ENCODE assay signal across 23 cellular contexts in genomic region chr14:103360548-103360947, GRCh38. TPM values are rescaled to one million over a fixed set of nuclear protein-coding genes. Genes with fewer than 3 reads are reported as not detected.
DNase-seq lines count a peak whose midpoint lies in the region; TF ChIP-seq lines count a peak whose summit lies in the region.
"Had no signal": no experiment of that assay in that cellular context is flagged by ENCODE, and none has a peak within 500 bp of the region (broad histone marks: within the 10 kb centered on the region; RNA-seq: fewer than 3 reads in every experiment).

No MANE protein-coding gene starts in this region.

- no peaks in the 10 kb centered on the region for H3K9me2 ChIP-seq in PC-9 (ENCODE audit: insufficient read depth)

- H3K27ac ChIP-seq in PC-9 (peak overlapping the region; percentile 86; the same call in 1 of the 2 replicates), epithelial cell of prostate (peak overlapping the region; percentile 99), sigmoid colon (no peak overlapping the region), transverse colon (no peak overlapping the region)
- no peak overlapping the region for H3K27ac ChIP-seq in CD8-positive, alpha-beta memory T cell (ENCODE audit: low read depth, low read length)

- peaks cover 53% of the 10 kb centered on the region for H3K4me1 Mint-ChIP-seq in HFFc6 (ENCODE audit: low read depth)
- H3K4me1 Mint-ChIP-seq in CD8-positive, alpha-beta memory T cell, result peaks cover 5 to 13% (median 7%) of the 10 kb centered on the region in 3 donors

- POLR2A ChIA-PET in PC-9 (lab: Charles Lee; ENCODE audit: unreplicated experiment), result no interaction called here
- POLR2A ChIA-PET in CD8-positive, alpha-beta memory T cell (lab: Charles Lee), result no interaction called here

- peaks cover 13% of the 10 kb centered on the region; the same call in 1 of the 2 replicates for H3K36me3 ChIP-seq in PC-9 (ENCODE audit: low read depth)
- no peaks in the 10 kb centered on the region for H3K36me3 ChIP-seq in sigmoid colon
- no peaks in the 10 kb centered on the region for H3K36me3 ChIP-seq in CD8-positive, alpha-beta memory T cell (ENCODE audit: insufficient read depth, low read length)
- H3K36me3 ChIP-seq in transverse colon, result no peaks in the 10 kb centered on the region
- H3K36me3 ChIP-seq: BE2C, HAP-1 had no signal

- H3K27ac Mint-ChIP-seq in HFFc6, result peak overlapping the region; percentile 73
- H3K27ac Mint-ChIP-seq in CD8-positive, alpha-beta memory T cell, result no peak overlapping the region
- H3K27ac Mint-ChIP-seq: IgD-negative memory B cell had no signal

- H3K79me2 ChIP-seq in PC-9 (ENCODE audit: low read depth), result no peaks in the 10 kb centered on the region

- CTCF ChIA-PET in PC-9 (lab: Charles Lee), result interaction anchor here (0.9 kb wide), 1 partner anchor 32 kb away, joined by 3 read pairs; no protein-coding TSS in a partner anchor
- CTCF ChIA-PET in CD8-positive, alpha-beta memory T cell (lab: Charles Lee), result interaction anchor here (1.1 kb wide), 1 partner anchor 9 kb away, joined by 3 read pairs; no protein-coding TSS in a partner anchor

- H4K20me1 ChIP-seq in PC-9 (ENCODE audit: insufficient read depth), result no peaks in the 10 kb centered on the region

- peaks cover 47% of the 10 kb centered on the region for H3F3A ChIP-seq in PC-9 (ENCODE audit: insufficient read depth, low read depth)

- no peak for TF ChIP-seq CTCF in HFFc6 (IDR thresholded peaks at IDR 0.05)
- no peak for TF ChIP-seq CTCF in PC-9 (conservative IDR thresholded peaks at IDR 0.05)
- no peak for TF ChIP-seq CTCF in sigmoid colon (IDR thresholded peaks at IDR 0.05)
- no peak for TF ChIP-seq CTCF in transverse colon (IDR thresholded peaks at IDR 0.05)

- DNase-seq in HFFc6, result no peak
- no peak for DNase-seq in PC-9
- DNase-seq in epithelial cell of prostate (ENCODE audit: low read depth, low spot score), result no peak
- peak; percentile 27 for DNase-seq in sigmoid colon
- DNase-seq in NCI-H2171 (lab: John Stamatoyannopoulos, UW), result no peak
- no peak for DNase-seq in CD8-positive, alpha-beta memory T cell
- DNase-seq in transverse colon, result no peak
- DNase-seq: BE2C, Calu3, DND-41, NCI-H1092 treated with DMSO at 0.1 percent for 48 hours, NCI-H1436, NCI-H187, NCI-H2081 treated with DMSO at 0.1 percent for 48 hours, NCI-H2171 treated with DMSO at 0.1 percent for 48 hours, NCI-H345, NCI-H510A treated with DMSO at 0.1 percent for 48 hours, PC-3, SHP77, T-helper 1 cell had no signal

- H3K4me2 ChIP-seq in PC-9, result no peak overlapping the region

- in situ Hi-C loops in transverse colon (cut with MboI; ENCODE audit: low pct_ligation_motif_present in 1 of 4, low pct_unique_long_range_greater_than_20kb in 1 of 4, low sequenced_read_pairs in 3 of 4), result no loop called here

- peaks cover 33% of the 10 kb centered on the region for H3K36me3 Mint-ChIP-seq in HFFc6 (ENCODE audit: low read depth)
- peaks cover 2 to 22% (median 2%) of the 10 kb centered on the region in 3 donors for H3K36me3 Mint-ChIP-seq in CD8-positive, alpha-beta memory T cell

- H3K4me3 ChIP-seq in PC-9 (no peak overlapping the region), sigmoid colon (no peak overlapping the region), transverse colon (no peak overlapping the region)
- no peak overlapping the region for H3K4me3 ChIP-seq in CD8-positive, alpha-beta memory T cell (ENCODE audit: low read length)
- H3K4me3 ChIP-seq: HAP-1 had no signal

- H3K27me3 ChIP-seq in PC-9 (ENCODE audit: insufficient read depth, low read depth) (no peaks in the 10 kb centered on the region), sigmoid colon (no peaks in the 10 kb centered on the region), transverse colon (no peaks in the 10 kb centered on the region)
- no peaks in the 10 kb centered on the region for H3K27me3 ChIP-seq in CD8-positive, alpha-beta memory T cell (ENCODE audit: insufficient read depth, low read length, poor library complexity, severe bottlenecking)
- H3K27me3 ChIP-seq: BE2C had no signal

- no peak overlapping the region for H2AFZ ChIP-seq in PC-9

- WGBS in sigmoid colon, 2 donors, result 89 to 91% methylated on average over 7 of the region's 7 CpGs
- 85 to 100% methylated on average over 1 to 7 of the region's 7 CpGs for WGBS in transverse colon (ENCODE audit: low coverage in 1 of 2), 2 donors

- TF ChIP-seq POLR2A in sigmoid colon (IDR thresholded peaks at IDR 0.05) (no peak), transverse colon (IDR thresholded peaks at IDR 0.05) (no peak)

- TF ChIP-seq EP300 in sigmoid colon (IDR thresholded peaks at IDR 0.05), result no peak
- no peak for TF ChIP-seq EP300 in transverse colon (IDR thresholded peaks at IDR 0.05; ENCODE audit: low read depth)

- no peak overlapping the region for H3K4me3 Mint-ChIP-seq in HFFc6
- no peak overlapping the region for H3K4me3 Mint-ChIP-seq in CD8-positive, alpha-beta memory T cell
- H3K4me3 Mint-ChIP-seq: CD14-positive monocyte had no signal

- H3K4me1 ChIP-seq in PC-9 (replicated peaks; ENCODE audit: insufficient read depth), result peaks cover 39% of the 10 kb centered on the region
- no peaks in the 10 kb centered on the region for H3K4me1 ChIP-seq in sigmoid colon
- H3K4me1 ChIP-seq in CD8-positive, alpha-beta memory T cell (ENCODE audit: insufficient read depth, low read length), result no peaks in the 10 kb centered on the region
- no peaks in the 10 kb centered on the region for H3K4me1 ChIP-seq in transverse colon
- H3K4me1 ChIP-seq: BE2C, HAP-1 had no signal

- intact Hi-C loops in PC-9 (cut with micrococcal nuclease; ENCODE audit: unreplicated experiment), result no loop called here
- intact Hi-C loops in sigmoid colon (cut with DNase I), result no loop called here
- intact Hi-C loops in transverse colon (cut with DNase I; ENCODE audit: low total_unique reads), result no loop called here

- H3K9me3 Mint-ChIP-seq in HFFc6, result peaks cover 25% of the 10 kb centered on the region
- peaks cover 16 to 30% (median 25%) of the 10 kb centered on the region in 5 donors for H3K9me3 Mint-ChIP-seq in CD8-positive, alpha-beta memory T cell

- H3K27me3 Mint-ChIP-seq in HFFc6 (ENCODE audit: insufficient read depth), result no peaks in the 10 kb centered on the region; the same call in 1 of the 2 replicates
- H3K27me3 Mint-ChIP-seq in CD8-positive, alpha-beta memory T cell, result peaks cover 17 to 20% of the 10 kb centered on the region in 2 donors

- H3K9me3 ChIP-seq in PC-9 (ENCODE audit: insufficient read depth, low read depth) (peaks cover 31% of the 10 kb centered on the region), sigmoid colon (peaks cover 0 to 6% (median 3%) of the 10 kb centered on the region in 4 donors), transverse colon (peaks cover 3 to 13% of the 10 kb centered on the region in 2 donors)
- no peaks in the 10 kb centered on the region for H3K9me3 ChIP-seq in CD8-positive, alpha-beta memory T cell (ENCODE audit: low read length)

- BruUV-seq in PC-9 (replicated peaks; lab: Mats Ljungman, UMichigan), result no TSS peak

RNA-seq across cellular contexts. Expression of gene MARK3, which starts 24.7 kb away (rescaled TPM):
- total RNA-seq in HFFc6 (2021; fragmentation: NEBNext Ultra II Directional; extraction: Animal tissue kit (Norgen Biotek cat#: 25700)), result 10 to 100 TPM; 57.4 to 71.8 (median 65.7) TPM
- total RNA-seq in PC-9 (2021) (189 and 191 TPM in 2 replicates), sigmoid colon (100 to 1,000 TPM in 2 of 4 donors, 10 to 100 TPM in 2; 66.7 to 104 (median 87.0) TPM), transverse colon (10 to 100 TPM; 61.3 to 98.0 (median 78.8) TPM)
- 10 to 100 TPM; 21.6 to 41.8 (median 25.4) TPM for polyA plus RNA-seq in sigmoid colon
- 10 to 100 TPM; 91.9 to 92.7 TPM for total RNA-seq in CD8-positive, alpha-beta memory T cell
- 45.7 TPM for polyA plus RNA-seq in CD8-positive, alpha-beta memory T cell

RNA-seq across cellular contexts. Expression of gene EIF5, which starts 26.5 kb away (rescaled TPM):
- total RNA-seq in HFFc6 (2021; fragmentation: NEBNext Ultra II Directional; extraction: Animal tissue kit (Norgen Biotek cat#: 25700)), result 100 to 1,000 TPM; 181 to 217 (median 203) TPM
- total RNA-seq in PC-9 (2021), result 310 and 330 TPM in 2 replicates
- 100 to 1,000 TPM; 170 to 305 (median 215) TPM for total RNA-seq in sigmoid colon
- 100 to 1,000 TPM in 1 of 3 donors, 10 to 100 TPM in 2; 70.3 to 138 (median 87.2) TPM for polyA plus RNA-seq in sigmoid colon
- total RNA-seq in CD8-positive, alpha-beta memory T cell, result 100 to 1,000 TPM; 394 to 409 TPM
- polyA plus RNA-seq in CD8-positive, alpha-beta memory T cell, result 312 TPM
- 100 to 1,000 TPM; 210 to 312 (median 266) TPM for total RNA-seq in transverse colon

Comparison
In these comparisons a context has a peak if more than half of its experiments do, and no peak if none do; other contexts are left out.
1. H3K27ac ChIP-seq: peak in PC-9 (single experiment) and epithelial cell of prostate (single experiment); none in sigmoid colon (0 of 4), CD8-positive, alpha-beta memory T cell (single experiment) and transverse colon (0 of 4).